14 cellular contexts compared by ENCODE assay signal in genomic region chr2:174334278-174334715, GRCh38. TPM values are rescaled to one million over a fixed set of nuclear protein-coding genes. Genes with fewer than 3 reads are reported as not detected.
A peak's percentile ranks its signal among the peaks of the same experiment; 100 is the strongest.
DNase-seq lines count a peak whose midpoint lies in the region; ATAC-seq lines count a peak whose summit lies in the region.
"Had no signal": no experiment of that assay in that cellular context is flagged by ENCODE, and none has a peak within 500 bp of the region (broad histone marks: within the 10 kb centered on the region; RNA-seq: fewer than 3 reads in every experiment).

No MANE protein-coding gene starts in this region.

- H3K4me3 Mint-ChIP-seq in activated T-helper 1 cell treated with anti-CD3 and anti-CD28 coated beads, Interleukin-12 subunit alpha, Interleukin-12 subunit beta, Interleukin-2, Interleukin-4 antibody, amounts not matched to agents 30 ng/mL and 10 ng/mL and 1 ng/mL, durations not matched to agents 14 hours and 24 hours and 36 hours, result peak overlapping the region; percentile 28

- peak overlapping the region; percentile 22 for H3K56ac ChIP-seq in mesendoderm (ENCODE audit: low read length)

- DNase-seq in NCI-H1694 treated with DMSO at 0.1 percent for 48 hours (lab: John Stamatoyannopoulos, UW), result peak; percentile 6
- no peak for DNase-seq in NCI-H1694 (lab: John Stamatoyannopoulos, UW)
- DNase-seq in GM03348 (ENCODE audit: low spot score), result peak; percentile 60
- DNase-seq in activated T-helper 1 cell treated with anti-CD3 and anti-CD28 coated beads, Interleukin-12 subunit alpha, Interleukin-12 subunit beta, Interleukin-2, Interleukin-4 antibody, amounts not matched to agents 30 ng/mL and 10 ng/mL and 1 ng/mL, durations not matched to agents 14 hours and 24 hours and 36 hours (ENCODE audit: low spot score), result no peak
- no peak for DNase-seq in mesendoderm
- no peak for DNase-seq in NCI-H446 (lab: John Stamatoyannopoulos, UW)
- no peak for DNase-seq in KBM-7
- DNase-seq: HCEC 1CT, right cardiac atrium, SW 1271, uterus had no signal

- no peak overlapping the region for H3K27ac ChIP-seq in mesendoderm (ENCODE audit: low read depth, low read length)
- H3K27ac ChIP-seq: uterus had no signal

- no peaks in the 10 kb centered on the region for H3K36me3 Mint-ChIP-seq in activated T-helper 1 cell treated with anti-CD3 and anti-CD28 coated beads, Interleukin-12 subunit alpha, Interleukin-12 subunit beta, Interleukin-2, Interleukin-4 antibody, amounts not matched to agents 30 ng/mL and 10 ng/mL and 1 ng/mL, durations not matched to agents 14 hours and 24 hours and 36 hours (ENCODE audit: low read depth)

- ATAC-seq in GM18909 (IDR thresholded peaks at IDR 0.05; ENCODE audit: poor library complexity, unreplicated experiment), result no peak

- no peak overlapping the region for H4K5ac ChIP-seq in mesendoderm (ENCODE audit: low read length)

- H3K18ac ChIP-seq in mesendoderm (ENCODE audit: low read length), result no peak overlapping the region

- intact Hi-C loops in activated T-helper 1 cell treated with anti-CD3 and anti-CD28 coated beads, Interleukin-12 subunit alpha, Interleukin-12 subunit beta, Interleukin-2, Interleukin-4 antibody, amounts not matched to agents 30 ng/mL and 10 ng/mL and 1 ng/mL, durations not matched to agents 14 hours and 24 hours and 36 hours (cut with micrococcal nuclease), result loop anchor here (2.0 to 5.0 kb wide), 2 partner anchors 1745 to 1828 kb away; no protein-coding TSS in a partner anchor

- no peak overlapping the region for H3K23ac ChIP-seq in mesendoderm (ENCODE audit: low read length)

- no peak overlapping the region for H2BK15ac ChIP-seq in mesendoderm (replicated peaks; ENCODE audit: low read depth)

- H3K79me2 ChIP-seq in mesendoderm (ENCODE audit: control insufficient read depth, insufficient read depth, low read length), result no peaks in the 10 kb centered on the region

- H3K36me3 ChIP-seq in mesendoderm (ENCODE audit: control insufficient read depth, insufficient read depth, low read length), result no peaks in the 10 kb centered on the region
- H3K36me3 ChIP-seq: uterus had no signal

- H3K4me3 ChIP-seq in mesendoderm (ENCODE audit: low read length), result no peak overlapping the region
- H3K4me3 ChIP-seq: lung, uterus had no signal

- H2AK5ac ChIP-seq in mesendoderm (ENCODE audit: low read length), result no peak overlapping the region

- in situ Hi-C loops in KBM-7 (cut with MboI; ENCODE audit: low pct_unique_long_range_greater_than_20kb, low sequenced_read_pairs), result no loop called here

- H2BK5ac ChIP-seq in mesendoderm (ENCODE audit: low read length), result no peak overlapping the region

- peaks cover 77% of the 10 kb centered on the region for H3K27me3 Mint-ChIP-seq in activated T-helper 1 cell treated with anti-CD3 and anti-CD28 coated beads, Interleukin-12 subunit alpha, Interleukin-12 subunit beta, Interleukin-2, Interleukin-4 antibody, amounts not matched to agents 30 ng/mL and 10 ng/mL and 1 ng/mL, durations not matched to agents 14 hours and 24 hours and 36 hours (ENCODE audit: insufficient read depth)

- WGBS in mesendoderm (ENCODE audit: extremely low coverage, insufficient coverage, low lambda C conversion rate), result no CpG with 5 or more reads among the region's 11 CpGs

- no peak overlapping the region for H2BK120ac ChIP-seq in mesendoderm (ENCODE audit: low read depth, low read length)

- H3K4me2 ChIP-seq in mesendoderm (ENCODE audit: low read length), result peak overlapping the region; percentile 46

- H3K27ac Mint-ChIP-seq in activated T-helper 1 cell treated with anti-CD3 and anti-CD28 coated beads, Interleukin-12 subunit alpha, Interleukin-12 subunit beta, Interleukin-2, Interleukin-4 antibody, amounts not matched to agents 30 ng/mL and 10 ng/mL and 1 ng/mL, durations not matched to agents 14 hours and 24 hours and 36 hours, result peak overlapping the region; percentile 27
- H3K27ac Mint-ChIP-seq: activated T-helper 2 cell treated with anti-CD3 and anti-CD28 coated beads, Interferon-gamma antibody, Interleukin-2, Interleukin-4, amounts not matched to agents 10 μg/mL and 5 μg/mL and 100 μg/mL, durations not matched to agents 14 hours and 24 hours and 36 hours had no signal

- peaks cover 9% of the 10 kb centered on the region for H3K4me1 ChIP-seq in mesendoderm (ENCODE audit: control insufficient read depth, low read depth, low read length)

- no peak overlapping the region for H3K9ac ChIP-seq in mesendoderm (ENCODE audit: low read length)

- no peaks in the 10 kb centered on the region for H3K9me3 Mint-ChIP-seq in activated T-helper 1 cell treated with anti-CD3 and anti-CD28 coated beads, Interleukin-12 subunit alpha, Interleukin-12 subunit beta, Interleukin-2, Interleukin-4 antibody, amounts not matched to agents 30 ng/mL and 10 ng/mL and 1 ng/mL, durations not matched to agents 14 hours and 24 hours and 36 hours
- H3K9me3 Mint-ChIP-seq: activated T-helper 2 cell treated with anti-CD3 and anti-CD28 coated beads, Interferon-gamma antibody, Interleukin-2, Interleukin-4, amounts not matched to agents 10 μg/mL and 5 μg/mL and 100 μg/mL, durations not matched to agents 14 hours and 24 hours and 36 hours had no signal

- H3K79me1 ChIP-seq in mesendoderm (ENCODE audit: low read length), result no peaks in the 10 kb centered on the region

- peaks cover 28% of the 10 kb centered on the region for H3K4me1 Mint-ChIP-seq in activated T-helper 1 cell treated with anti-CD3 and anti-CD28 coated beads, Interleukin-12 subunit alpha, Interleukin-12 subunit beta, Interleukin-2, Interleukin-4 antibody, amounts not matched to agents 30 ng/mL and 10 ng/mL and 1 ng/mL, durations not matched to agents 14 hours and 24 hours and 36 hours (ENCODE audit: low read depth)

- no peak overlapping the region for H3K4ac ChIP-seq in mesendoderm (ENCODE audit: low read depth, low read length)

- peaks cover 39% of the 10 kb centered on the region for H3K27me3 ChIP-seq in mesendoderm (ENCODE audit: insufficient read depth, low read length, poor library complexity)

- no peak overlapping the region for H4K8ac ChIP-seq in mesendoderm (ENCODE audit: low read depth, low read length)

RNA-seq across cellular contexts. Expression of gene SP9, which starts 0.5 kb away (rescaled TPM):
- total RNA-seq in activated T-helper 1 cell treated with anti-CD3 and anti-CD28 coated beads, Interleukin-12 subunit alpha, Interleukin-12 subunit beta, Interleukin-2, Interleukin-4 antibody, amounts not matched to agents 30 ng/mL and 10 ng/mL and 1 ng/mL, durations not matched to agents 14 hours and 24 hours and 36 hours, result not detected in 2 replicates
- polyA plus RNA-seq in mesendoderm (2013, experiment 1 of 2), result 0.08 TPM
- polyA plus RNA-seq in mesendoderm (2013, experiment 2 of 2), result 0.15 TPM
- total RNA-seq: activated T-helper 2 cell treated with anti-CD3 and anti-CD28 coated beads, Interferon-gamma antibody, Interleukin-2, Interleukin-4, amounts not matched to agents 10 μg/mL and 5 μg/mL and 100 μg/mL, durations not matched to agents 14 hours and 24 hours and 36 hours; lung; right cardiac atrium; uterus had no signal
- polyA plus RNA-seq: lung, right cardiac atrium had no signal

Comparison
In these comparisons a context has a peak if more than half of its experiments do, and no peak if none do; other contexts are left out.
1. DNase-seq: peak in NCI-H1694 treated with DMSO at 0.1 percent for 48 hours (single experiment) and GM03348 (single experiment); none in NCI-H1694 (single experiment), activated T-helper 1 cell treated with anti-CD3 and anti-CD28 coated beads, Interleukin-12 subunit alpha, Interleukin-12 subunit beta, Interleukin-2, Interleukin-4 antibody, amounts not matched to agents 30 ng/mL and 10 ng/mL and 1 ng/mL, durations not matched to agents 14 hours and 24 hours and 36 hours (single experiment), mesendoderm (single experiment), NCI-H446 (0 of 2) and KBM-7 (single experiment).